Comparison of ENCODE assay signal across 17 cellular contexts in genomic region chr18:76558881-76559667, GRCh38.
DNase-seq lines count a peak whose midpoint lies in the region; ATAC-seq and TF ChIP-seq lines count a peak whose summit lies in the region.
"Had no signal": no experiment of that assay in that cellular context is flagged by ENCODE, and none has a peak within 500 bp of the region (broad histone marks: within the 10 kb centered on the region; RNA-seq: fewer than 3 reads in every experiment).

No MANE protein-coding gene starts in this region.

- no peaks in the 10 kb centered on the region for H4K20me1 ChIP-seq in hepatocyte (ENCODE audit: insufficient read depth, poor library complexity, severe bottlenecking)
- H4K20me1 ChIP-seq in MM.1S (ENCODE audit: insufficient read depth, low read length) = no peaks in the 10 kb centered on the region

- TF ChIP-seq EP300 in upper lobe of left lung (IDR thresholded peaks at IDR 0.05) = no peak

- H3K4me1 ChIP-seq in hepatocyte (ENCODE audit: insufficient read depth) = peaks cover 5% of the 10 kb centered on the region
- no peaks in the 10 kb centered on the region for H3K4me1 ChIP-seq in MM.1S (ENCODE audit: low read length)
- peaks cover 0 to 7% (median 3%) of the 10 kb centered on the region in 4 donors for H3K4me1 ChIP-seq in upper lobe of left lung

- H3K9ac ChIP-seq in MM.1S (ENCODE audit: low read length) = no peak overlapping the region

- no peak overlapping the region for H3K4me2 ChIP-seq in hepatocyte
- no peak overlapping the region for H3K4me2 ChIP-seq in MM.1S (ENCODE audit: low read depth, low read length)

- no peaks in the 10 kb centered on the region for H3K36me3 ChIP-seq in hepatocyte (replicated peaks; ENCODE audit: insufficient read depth, low read depth)
- H3K36me3 ChIP-seq in MM.1S (replicated peaks; ENCODE audit: insufficient read depth, low read length) = no peaks in the 10 kb centered on the region
- H3K36me3 ChIP-seq in upper lobe of left lung = no peaks in the 10 kb centered on the region
- H3K36me3 ChIP-seq: tibial nerve had no signal

- H3K9me2 ChIP-seq in hepatocyte (replicated peaks; ENCODE audit: insufficient read depth) = no peaks in the 10 kb centered on the region
- no peaks in the 10 kb centered on the region for H3K9me2 ChIP-seq in MM.1S (replicated peaks; ENCODE audit: insufficient read depth, low read length)

- TF ChIP-seq CTCF in hepatocyte (IDR thresholded peaks at IDR 0.05; ENCODE audit: poor library complexity) (no peak), MM.1S (IDR thresholded peaks at IDR 0.05; ENCODE audit: low read length) (no peak), upper lobe of left lung (IDR thresholded peaks at IDR 0.05) (no peak)

- H3K27me3 Mint-ChIP-seq in T-helper 17 cell = peaks cover 36% of the 10 kb centered on the region

- peaks cover 2% of the 10 kb centered on the region for H3K4me1 Mint-ChIP-seq in T-helper 17 cell
- H3K4me1 Mint-ChIP-seq: nephron had no signal

- H3F3A ChIP-seq in MM.1S (ENCODE audit: insufficient read depth, low read length) = no peaks in the 10 kb centered on the region

- H2AFZ ChIP-seq in hepatocyte = no peak overlapping the region
- H2AFZ ChIP-seq in MM.1S (ENCODE audit: low read length) = no peak overlapping the region

- H3K27me3 ChIP-seq in hepatocyte = no peaks in the 10 kb centered on the region
- no peaks in the 10 kb centered on the region for H3K27me3 ChIP-seq in MM.1S (replicated peaks; ENCODE audit: insufficient read depth, low read length)
- H3K27me3 ChIP-seq in upper lobe of left lung = no peaks in the 10 kb centered on the region
- H3K27me3 ChIP-seq: tibial nerve had no signal

- DNase-seq in NCI-H2227 (lab: John Stamatoyannopoulos, UW; ENCODE audit: unreplicated experiment) (peak; percentile 53), NCI-H2227 treated with DMSO at 0.1 percent for 48 hours (lab: John Stamatoyannopoulos, UW) (no peak), T-helper 17 cell (no peak), hepatocyte (ENCODE audit: low spot score) (peak; percentile 37), ureter (ENCODE audit: low spot score) (peak; percentile 44), MM.1S (no peak), upper lobe of left lung (no peak)
- DNase-seq: activated CD4-positive, alpha-beta memory T cell treated with anti-CD3 and anti-CD28 coated beads for 36 hours; activated naive CD4-positive, alpha-beta T cell; caudate nucleus; HCEC 1CT; NCI-H187 treated with DMSO at 0.1 percent for 48 hours had no signal

- no peaks in the 10 kb centered on the region for H3K9me3 ChIP-seq in T-helper 17 cell (ENCODE audit: control insufficient read depth, low read length, poor library complexity, severe bottlenecking)
- H3K9me3 ChIP-seq in hepatocyte (ENCODE audit: low read depth) = no peaks in the 10 kb centered on the region
- H3K9me3 ChIP-seq in MM.1S (replicated peaks; ENCODE audit: insufficient read depth, low read length) = no peaks in the 10 kb centered on the region
- no peaks in the 10 kb centered on the region for H3K9me3 ChIP-seq in upper lobe of left lung
- H3K9me3 ChIP-seq: tibial nerve had no signal

- H3K27ac Mint-ChIP-seq in T-helper 17 cell = no peak overlapping the region
- H3K27ac Mint-ChIP-seq: activated CD4-positive, alpha-beta memory T cell treated with anti-CD3 and anti-CD28 coated beads for 36 hours; T-helper 2 cell treated with Interferon-gamma antibody and Interleukin-4, amounts not matched to agents 5 μg/mL and 100 μg/mL, for 36 hours had no signal

- no peak for TF ChIP-seq POLR2A in upper lobe of left lung (IDR thresholded peaks at IDR 0.05)

- 75% methylated on average over 18 of the region's 18 CpGs for WGBS in hepatocyte (ENCODE audit: low lambda C conversion rate, missing lambda C conversion rate)
- 71 to 84% methylated on average over 18 of the region's 18 CpGs for WGBS in upper lobe of left lung, 2 donors

- H3K27ac ChIP-seq in hepatocyte (no peak overlapping the region), MM.1S (ENCODE audit: low read length) (no peak overlapping the region), upper lobe of left lung (no peak overlapping the region)
- H3K27ac ChIP-seq: tibial nerve had no signal

- H3K4me3 Mint-ChIP-seq in T-helper 17 cell = peak overlapping the region; percentile 25
- H3K4me3 Mint-ChIP-seq: activated CD4-positive, alpha-beta memory T cell treated with anti-CD3 and anti-CD28 coated beads for 36 hours; nephron; T-helper 2 cell treated with Interferon-gamma antibody and Interleukin-4, amounts not matched to agents 5 μg/mL and 100 μg/mL, for 36 hours had no signal

- no peak for ATAC-seq in T-helper 17 cell
- ATAC-seq in HG03196 (IDR thresholded peaks at IDR 0.05; ENCODE audit: unreplicated experiment) = no peak
- no peak for ATAC-seq in upper lobe of left lung (ENCODE audit: low FRiP score in 2 of 2)
- ATAC-seq: GM12878 had no signal

- no peak overlapping the region for H3K4me3 ChIP-seq in hepatocyte
- H3K4me3 ChIP-seq in MM.1S (ENCODE audit: low read length) = no peak overlapping the region
- no peak overlapping the region for H3K4me3 ChIP-seq in upper lobe of left lung
- H3K4me3 ChIP-seq: GM12878, tibial nerve had no signal

- H3K36me3 Mint-ChIP-seq in T-helper 17 cell (ENCODE audit: low read depth) = peaks cover 2% of the 10 kb centered on the region
- H3K36me3 Mint-ChIP-seq: activated CD4-positive, alpha-beta memory T cell treated with anti-CD3 and anti-CD28 coated beads for 36 hours had no signal

- H3K79me2 ChIP-seq in hepatocyte = no peaks in the 10 kb centered on the region
- no peaks in the 10 kb centered on the region for H3K79me2 ChIP-seq in MM.1S (ENCODE audit: low read length)

Comparison
In these comparisons a context has a peak if more than half of its experiments do, and no peak if none do; other contexts are left out.
1. DNase-seq: peak in NCI-H2227 (single experiment), hepatocyte (single experiment) and ureter (single experiment); none in NCI-H2227 treated with DMSO at 0.1 percent for 48 hours (single experiment), T-helper 17 cell (0 of 3), MM.1S (single experiment) and upper lobe of left lung (0 of 2).